Comparison of ENCODE assay signal across 9 cellular contexts in genomic region chr1:204406621-204407020, GRCh38. TPM values are rescaled to one million over a fixed set of nuclear protein-coding genes. Genes with fewer than 3 reads are reported as not detected.
A peak's percentile ranks its signal among the peaks of the same experiment; 100 is the strongest.
DNase-seq lines count a peak whose midpoint lies in the region; ATAC-seq lines count a peak whose summit lies in the region.
"Had no signal": no experiment of that assay in that cellular context is flagged by ENCODE, and none has a peak within 500 bp of the region (broad histone marks: within the 10 kb centered on the region; RNA-seq: fewer than 3 reads in every experiment).

No MANE protein-coding gene starts in this region.

- peak overlapping the region; percentile 97 to 99 for H3K4me3 ChIP-seq in stomach smooth muscle (ENCODE audit: low read length in 2 of 2)

- no peaks in the 10 kb centered on the region for H3K27me3 Mint-ChIP-seq in T-helper 2 cell treated with Interferon-gamma antibody and Interleukin-4, amounts not matched to agents 5 μg/mL and 100 μg/mL, for 36 hours (ENCODE audit: low read depth)
- no peaks in the 10 kb centered on the region for H3K27me3 Mint-ChIP-seq in activated T-helper 2 cell treated with anti-CD3 and anti-CD28 coated beads, Interferon-gamma antibody, Interleukin-2, Interleukin-4, amounts not matched to agents 10 μg/mL and 5 μg/mL and 100 μg/mL, durations not matched to agents 14 hours and 24 hours and 36 hours (ENCODE audit: low read depth)
- H3K27me3 Mint-ChIP-seq in immature natural killer cell (ENCODE audit: low read depth in 3 of 3): peaks cover 7 to 10% (median 8%) of the 10 kb centered on the region in 3 donors

- peak overlapping the region in 1 of 2 donors; percentile 100 for H3K9ac ChIP-seq in stomach smooth muscle (ENCODE audit: low read length in 2 of 2)

- H3K27ac Mint-ChIP-seq in T-helper 2 cell treated with Interferon-gamma antibody and Interleukin-4, amounts not matched to agents 5 μg/mL and 100 μg/mL, for 36 hours: no peak overlapping the region
- no peak overlapping the region for H3K27ac Mint-ChIP-seq in activated T-helper 2 cell treated with anti-CD3 and anti-CD28 coated beads, Interferon-gamma antibody, Interleukin-2, Interleukin-4, amounts not matched to agents 10 μg/mL and 5 μg/mL and 100 μg/mL, durations not matched to agents 14 hours and 24 hours and 36 hours
- peak overlapping the region; percentile 34 to 100 (median 59) for H3K27ac Mint-ChIP-seq in immature natural killer cell

- H3K9me3 Mint-ChIP-seq in T-helper 2 cell treated with Interferon-gamma antibody and Interleukin-4, amounts not matched to agents 5 μg/mL and 100 μg/mL, for 36 hours: no peaks in the 10 kb centered on the region
- no peaks in the 10 kb centered on the region for H3K9me3 Mint-ChIP-seq in activated T-helper 2 cell treated with anti-CD3 and anti-CD28 coated beads, Interferon-gamma antibody, Interleukin-2, Interleukin-4, amounts not matched to agents 10 μg/mL and 5 μg/mL and 100 μg/mL, durations not matched to agents 14 hours and 24 hours and 36 hours
- H3K9me3 Mint-ChIP-seq in immature natural killer cell: no peaks in the 10 kb centered on the region

- peaks cover 15 to 33% of the 10 kb centered on the region in 2 donors for H3K36me3 ChIP-seq in stomach smooth muscle (ENCODE audit: control insufficient read depth in 2 of 2, insufficient read depth in 2 of 2, low read length in 2 of 2)

- no peaks in the 10 kb centered on the region for H3K27me3 ChIP-seq in stomach smooth muscle (ENCODE audit: control insufficient read depth in 1 of 2, insufficient read depth in 2 of 2, low read length in 2 of 2)

- intact Hi-C loops in activated T-helper 2 cell treated with anti-CD3 and anti-CD28 coated beads, Interferon-gamma antibody, Interleukin-2, Interleukin-4, amounts not matched to agents 10 μg/mL and 5 μg/mL and 100 μg/mL, durations not matched to agents 14 hours and 24 hours and 36 hours (cut with micrococcal nuclease): no loop called here

- H3K4me1 Mint-ChIP-seq in T-helper 2 cell treated with Interferon-gamma antibody and Interleukin-4, amounts not matched to agents 5 μg/mL and 100 μg/mL, for 36 hours (ENCODE audit: low read depth): peaks cover 15% of the 10 kb centered on the region
- H3K4me1 Mint-ChIP-seq in activated T-helper 2 cell treated with anti-CD3 and anti-CD28 coated beads, Interferon-gamma antibody, Interleukin-2, Interleukin-4, amounts not matched to agents 10 μg/mL and 5 μg/mL and 100 μg/mL, durations not matched to agents 14 hours and 24 hours and 36 hours (ENCODE audit: low read depth): peaks cover 14% of the 10 kb centered on the region
- peaks cover 54 to 80% of the 10 kb centered on the region in 2 donors for H3K4me1 Mint-ChIP-seq in immature natural killer cell

- no peaks in the 10 kb centered on the region for H3K9me3 ChIP-seq in stomach smooth muscle (ENCODE audit: control insufficient read depth in 2 of 2, low read length in 2 of 2)

- ATAC-seq in HG03457 (IDR thresholded peaks at IDR 0.05; ENCODE audit: unreplicated experiment): no peak

- DNase-seq in T-helper 2 cell treated with Interferon-gamma antibody and Interleukin-4, amounts not matched to agents 5 μg/mL and 100 μg/mL, for 36 hours (ENCODE audit: low spot score): no peak
- DNase-seq in T-helper 2 cell (no peak), immature natural killer cell (no peak), NCI-H146 treated with DMSO at 0.1 percent for 48 hours (lab: John Stamatoyannopoulos, UW; ENCODE audit: unreplicated experiment) (no peak), AG08396 (ENCODE audit: low spot score) (no peak)
- no peak for DNase-seq in activated T-helper 2 cell treated with anti-CD3 and anti-CD28 coated beads, Interferon-gamma antibody, Interleukin-2, Interleukin-4, amounts not matched to agents 10 μg/mL and 5 μg/mL and 100 μg/mL, durations not matched to agents 14 hours and 24 hours and 36 hours (ENCODE audit: low spot score)
- DNase-seq: ACHN had no signal

- H3K4me1 ChIP-seq in stomach smooth muscle (ENCODE audit: control insufficient read depth, insufficient read depth, low read length): peaks cover 7% of the 10 kb centered on the region

- H3K27ac ChIP-seq in stomach smooth muscle (ENCODE audit: low read length): no peak overlapping the region

- H3K4me3 Mint-ChIP-seq in T-helper 2 cell treated with Interferon-gamma antibody and Interleukin-4, amounts not matched to agents 5 μg/mL and 100 μg/mL, for 36 hours: peak overlapping the region; percentile 99
- H3K4me3 Mint-ChIP-seq in activated T-helper 2 cell treated with anti-CD3 and anti-CD28 coated beads, Interferon-gamma antibody, Interleukin-2, Interleukin-4, amounts not matched to agents 10 μg/mL and 5 μg/mL and 100 μg/mL, durations not matched to agents 14 hours and 24 hours and 36 hours (ENCODE audit: low read depth): peak overlapping the region; percentile 98
- H3K4me3 Mint-ChIP-seq in immature natural killer cell: peak overlapping the region; percentile 92 to 99 (median 99)

- peaks cover 72% of the 10 kb centered on the region for H3K36me3 Mint-ChIP-seq in T-helper 2 cell treated with Interferon-gamma antibody and Interleukin-4, amounts not matched to agents 5 μg/mL and 100 μg/mL, for 36 hours (ENCODE audit: low read depth)
- peaks cover 85% of the 10 kb centered on the region for H3K36me3 Mint-ChIP-seq in activated T-helper 2 cell treated with anti-CD3 and anti-CD28 coated beads, Interferon-gamma antibody, Interleukin-2, Interleukin-4, amounts not matched to agents 10 μg/mL and 5 μg/mL and 100 μg/mL, durations not matched to agents 14 hours and 24 hours and 36 hours (ENCODE audit: low read depth)
- peaks cover 0 to 24% (median 4%) of the 10 kb centered on the region in 3 donors for H3K36me3 Mint-ChIP-seq in immature natural killer cell

RNA-seq across cellular contexts. Expression of gene PPP1R15B, which starts 5.0 kb away (rescaled TPM):
- total RNA-seq in activated T-helper 2 cell treated with anti-CD3 and anti-CD28 coated beads, Interferon-gamma antibody, Interleukin-2, Interleukin-4, amounts not matched to agents 10 μg/mL and 5 μg/mL and 100 μg/mL, durations not matched to agents 14 hours and 24 hours and 36 hours: 63.4 and 64.3 TPM in 2 replicates
- polyA plus RNA-seq in immature natural killer cell: 10 to 100 TPM; 13.5 to 23.0 (median 17.3) TPM

RNA-seq across cellular contexts. Expression of gene PLEKHA6, which starts 46.9 kb away (rescaled TPM):
- total RNA-seq in activated T-helper 2 cell treated with anti-CD3 and anti-CD28 coated beads, Interferon-gamma antibody, Interleukin-2, Interleukin-4, amounts not matched to agents 10 μg/mL and 5 μg/mL and 100 μg/mL, durations not matched to agents 14 hours and 24 hours and 36 hours: 0.52 and 1.9 TPM in 2 replicates
- polyA plus RNA-seq in immature natural killer cell: not detected

Comparison
In these comparisons a context has a peak if more than half of its experiments do, and no peak if none do; other contexts are left out.
1. H3K27ac Mint-ChIP-seq: peak in immature natural killer cell (6 of 6); none in T-helper 2 cell treated with Interferon-gamma antibody and Interleukin-4, amounts not matched to agents 5 μg/mL and 100 μg/mL, for 36 hours (single experiment) and activated T-helper 2 cell treated with anti-CD3 and anti-CD28 coated beads, Interferon-gamma antibody, Interleukin-2, Interleukin-4, amounts not matched to agents 10 μg/mL and 5 μg/mL and 100 μg/mL, durations not matched to agents 14 hours and 24 hours and 36 hours (single experiment).
2. Peak in every context shown above with its lines, with median percentiles within 50 percentile points of each other: H3K4me3 Mint-ChIP-seq.